Comparison of ENCODE assay signal across 18 cellular contexts in genomic region chr4:58166496-58166895, GRCh38.
DNase-seq lines count a peak whose midpoint lies in the region; ATAC-seq and TF ChIP-seq lines count a peak whose summit lies in the region.
"Had no signal": no experiment of that assay in that cellular context is flagged by ENCODE, and none has a peak within 500 bp of the region (broad histone marks: within the 10 kb centered on the region; RNA-seq: fewer than 3 reads in every experiment).

No MANE protein-coding gene starts in this region.

- no peak for TF ChIP-seq POLR2A in thyroid gland (IDR thresholded peaks at IDR 0.05)

- H3K4me1 ChIP-seq in thyroid gland: no peaks in the 10 kb centered on the region
- H3K4me1 ChIP-seq: Caco-2 had no signal

- no peaks in the 10 kb centered on the region for H3K9me3 ChIP-seq in thyroid gland
- H3K9me3 ChIP-seq: Caco-2 had no signal

- no peak for ATAC-seq in left ventricle myocardium superior
- no peak for ATAC-seq in Right ventricle myocardium superior (ENCODE audit: poor library complexity)
- ATAC-seq in left lobe of liver: no peak
- ATAC-seq: HepG2, SK-N-SH treated with all-trans-retinoic acid at 6 μM for 48 hours, T-cell had no signal

- no peaks in the 10 kb centered on the region for H3K36me3 ChIP-seq in thyroid gland

- no peak overlapping the region for H3K4me3 ChIP-seq in thyroid gland (replicated peaks in 1 of 3)

- intact Hi-C loops in left ventricle myocardium superior (cut with micrococcal nuclease): no loop called here
- intact Hi-C loops in Right ventricle myocardium superior (cut with DNase I): no loop called here
- intact Hi-C loops in thyroid gland (cut with DNase I): no loop called here

- no peak for TF ChIP-seq CTCF in thyroid gland (IDR thresholded peaks at IDR 0.05)

- peak; percentile 47 for DNase-seq in left ventricle myocardium superior
- DNase-seq in Right ventricle myocardium superior: no peak
- DNase-seq in NCI-H146 (lab: John Stamatoyannopoulos, UW): peak; percentile 65
- peak; percentile 28 to 80 for DNase-seq in NCI-H524 (lab: John Stamatoyannopoulos, UW)
- peak; percentile 8 for DNase-seq in kidney tubule cell (ENCODE audit: low spot score)
- no peak for DNase-seq in thyroid gland
- DNase-seq in A172 (ENCODE audit: low spot score): no peak
- no peak for DNase-seq in left lobe of liver (ENCODE audit: low spot score)
- DNase-seq: Caco-2; CD4-positive, CD25-positive, alpha-beta regulatory T cell; EL; KBM-7; NCI-H187; OCI-M1; SIG-M5; T-cell had no signal

- no peaks in the 10 kb centered on the region for H3K27me3 ChIP-seq in thyroid gland

- H3K27ac ChIP-seq in thyroid gland: no peak overlapping the region

- 57 to 68% methylated on average over 4 of the region's 4 CpGs for WGBS in thyroid gland, 2 donors

Comparison
In these comparisons a context has a peak if more than half of its experiments do, and no peak if none do; other contexts are left out.
1. DNase-seq: peak in left ventricle myocardium superior (single experiment), NCI-H146 (single experiment), NCI-H524 (2 of 2) and kidney tubule cell (single experiment); none in Right ventricle myocardium superior (single experiment), thyroid gland (0 of 2), A172 (single experiment) and left lobe of liver (single experiment).